ENCODE assay signal across 19 cellular contexts in genomic region chr2:126444511-126444910, GRCh38.
A peak's percentile ranks its signal among the peaks of the same experiment; 100 is the strongest.
DNase-seq lines count a peak whose midpoint lies in the region; ATAC-seq, FAIRE-seq and TF ChIP-seq lines count a peak whose summit lies in the region.
"Had no signal": no experiment of that assay in that cellular context is flagged by ENCODE, and none has a peak within 500 bp of the region (broad histone marks: within the 10 kb centered on the region; RNA-seq: fewer than 3 reads in every experiment).

No MANE protein-coding gene starts in this region.

- peak; percentile 26 for ATAC-seq in activated T-helper 17 cell treated with anti-CD3 and anti-CD28 coated beads, Interleukin-2, amount 50 U/mL, for 72 hours (replicated peaks)
- ATAC-seq in HG03280 (IDR thresholded peaks at IDR 0.05; ENCODE audit: unreplicated experiment) = no peak
- ATAC-seq: CD8-positive, alpha-beta T cell; GM12878 had no signal

- no peaks in the 10 kb centered on the region for H3K9me3 Mint-ChIP-seq in activated T-helper 17 cell treated with anti-CD3 and anti-CD28 coated beads, Interleukin-2, amount 50 U/mL, for 72 hours
- H3K9me3 Mint-ChIP-seq: CD8-positive, alpha-beta T cell had no signal

- FAIRE-seq in GM12892 (lab: Jason Lieb, UNC) (peak; percentile 48), urothelium cell line (lab: Jason Lieb, UNC) (peak; percentile 61), GM19239 (lab: Jason Lieb, UNC) (no peak)
- FAIRE-seq: GM12878, GM18507, H54 had no signal

- peaks cover 5% of the 10 kb centered on the region for H3K4me1 Mint-ChIP-seq in activated T-helper 17 cell treated with anti-CD3 and anti-CD28 coated beads, Interleukin-2, amount 50 U/mL, for 72 hours
- H3K4me1 Mint-ChIP-seq: B cell; CD4-positive, CD25-positive, alpha-beta regulatory T cell had no signal

- H3K36me3 Mint-ChIP-seq in activated T-helper 17 cell treated with anti-CD3 and anti-CD28 coated beads, Interleukin-2, amount 50 U/mL, for 72 hours (ENCODE audit: low read depth) = no peaks in the 10 kb centered on the region
- H3K36me3 Mint-ChIP-seq: CD4-positive, CD25-positive, alpha-beta regulatory T cell; CD8-positive, alpha-beta T cell had no signal

- no peak overlapping the region for H3K27ac Mint-ChIP-seq in activated T-helper 17 cell treated with anti-CD3 and anti-CD28 coated beads, Interleukin-2, amount 50 U/mL, for 72 hours
- H3K27ac Mint-ChIP-seq: B cell; CD4-positive, CD25-positive, alpha-beta regulatory T cell; CD8-positive, alpha-beta T cell had no signal

- H3K4me3 Mint-ChIP-seq in activated T-helper 17 cell treated with anti-CD3 and anti-CD28 coated beads, Interleukin-2, amount 50 U/mL, for 72 hours = no peak overlapping the region
- H3K4me3 Mint-ChIP-seq: B cell; CD4-positive, CD25-positive, alpha-beta regulatory T cell; CD8-positive, alpha-beta T cell had no signal

- DNase-seq in GM12892 (ENCODE audit: insufficient read length) (no peak), inferior parietal cortex (ENCODE audit: extremely low spot score) (peak; percentile 58), urothelium cell line (ENCODE audit: low spot score) (no peak), GM19239 (ENCODE audit: insufficient read length, low spot score) (no peak), NCI-H446 treated with DMSO at 0.1 percent for 48 hours (lab: John Stamatoyannopoulos, UW) (no peak)
- DNase-seq: Caco-2; CD4-positive, CD25-positive, alpha-beta regulatory T cell; CD8-positive, alpha-beta T cell; DMS 273 treated with DMSO at 0.1 percent for 48 hours; DMS79; EL; GDM1; GOT3 had no signal

- TF ChIP-seq POLR2A in GM12892 (IDR thresholded peaks at IDR 0.05; ENCODE audit: low read depth, low read length) = no peak

- H3K27me3 Mint-ChIP-seq in activated T-helper 17 cell treated with anti-CD3 and anti-CD28 coated beads, Interleukin-2, amount 50 U/mL, for 72 hours = peaks cover 10% of the 10 kb centered on the region
